Comparison of ENCODE assay signal across 8 cellular contexts in genomic region chr10:99395750-99396445, GRCh38. TPM values are rescaled to one million over a fixed set of nuclear protein-coding genes. Genes with fewer than 3 reads are reported as not detected.
DNase-seq lines count a peak whose midpoint lies in the region; ATAC-seq and TF ChIP-seq lines count a peak whose summit lies in the region.

No MANE protein-coding gene starts in this region.

- DNase-seq in COR-L47 (lab: John Stamatoyannopoulos, UW): peak; percentile 30
- DNase-seq in LNCaP clone FGC (ENCODE audit: low read depth): peak; percentile 67
- DNase-seq in MCF 10A (ENCODE audit: unreplicated experiment): peak; percentile 49
- peak; percentile 32 for DNase-seq in midbrain (lab: John Stamatoyannopoulos, UW)
- DNase-seq in activated CD4-positive, alpha-beta memory T cell treated with anti-CD3 and anti-CD28 coated beads, Interleukin-2, amount 10 ng/mL, durations not matched to agents 7 days and 5 days: no peak
- DNase-seq in CD14-positive monocyte (ENCODE audit: low spot score): no peak

- ATAC-seq in HG03520 (IDR thresholded peaks at IDR 0.05; ENCODE audit: unreplicated experiment) (no peak), GM19455 (IDR thresholded peaks at IDR 0.05; ENCODE audit: unreplicated experiment) (no peak)

- POLR2A ChIA-PET in MCF 10A (lab: Yijun Ruan, JAX): no interaction called here
- POLR2A ChIA-PET in activated CD4-positive, alpha-beta memory T cell treated with anti-CD3 and anti-CD28 coated beads, Interleukin-2, amount 10 ng/mL, durations not matched to agents 7 days and 5 days (lab: Charles Lee): no interaction called here

- H3K9me3 Mint-ChIP-seq in MCF 10A (ENCODE audit: unreplicated experiment) (no peaks in the 10 kb centered on the region), CD14-positive monocyte (no peaks in the 10 kb centered on the region)
- H3K9me3 Mint-ChIP-seq in activated CD4-positive, alpha-beta memory T cell treated with anti-CD3 and anti-CD28 coated beads, Interleukin-2, amount 10 ng/mL, durations not matched to agents 7 days and 5 days: no peaks in the 10 kb centered on the region

- H3K4me1 Mint-ChIP-seq in MCF 10A (ENCODE audit: insufficient read depth, unreplicated experiment) (peaks cover 33% of the 10 kb centered on the region), CD14-positive monocyte (peaks cover 5% of the 10 kb centered on the region)
- H3K4me1 Mint-ChIP-seq in activated CD4-positive, alpha-beta memory T cell treated with anti-CD3 and anti-CD28 coated beads, Interleukin-2, amount 10 ng/mL, durations not matched to agents 7 days and 5 days: peaks cover 15% of the 10 kb centered on the region

- CTCF ChIA-PET in MCF 10A (lab: Yijun Ruan, JAX): no interaction called here
- CTCF ChIA-PET in activated CD4-positive, alpha-beta memory T cell treated with anti-CD3 and anti-CD28 coated beads, Interleukin-2, amount 10 ng/mL, durations not matched to agents 7 days and 5 days (lab: Charles Lee): no interaction called here

- H3K27me3 Mint-ChIP-seq in MCF 10A (ENCODE audit: insufficient read depth, unreplicated experiment) (no peaks in the 10 kb centered on the region), CD14-positive monocyte (ENCODE audit: low read depth in 3 of 3) (peaks cover 1 to 3% (median 3%) of the 10 kb centered on the region in 3 donors)
- H3K27me3 Mint-ChIP-seq in activated CD4-positive, alpha-beta memory T cell treated with anti-CD3 and anti-CD28 coated beads, Interleukin-2, amount 10 ng/mL, durations not matched to agents 7 days and 5 days: peaks cover 1% of the 10 kb centered on the region

- H3K36me3 Mint-ChIP-seq in MCF 10A (ENCODE audit: insufficient read depth, unreplicated experiment): peaks cover 64% of the 10 kb centered on the region
- peaks cover 5% of the 10 kb centered on the region for H3K36me3 Mint-ChIP-seq in activated CD4-positive, alpha-beta memory T cell treated with anti-CD3 and anti-CD28 coated beads, Interleukin-2, amount 10 ng/mL, durations not matched to agents 7 days and 5 days (ENCODE audit: low read depth)
- peaks cover 27 to 47% of the 10 kb centered on the region in 2 donors for H3K36me3 Mint-ChIP-seq in CD14-positive monocyte

- TF ChIP-seq CTCF in LNCaP clone FGC (IDR thresholded peaks at IDR 0.05; ENCODE audit: control insufficient read depth, extremely low read depth, insufficient read depth) (no peak), MCF 10A (IDR thresholded peaks at IDR 0.05; ENCODE audit: unreplicated experiment) (no peak), CD14-positive monocyte (IDR thresholded peaks at IDR 0.05) (no peak)

- no peak overlapping the region for H3K4me3 Mint-ChIP-seq in MCF 10A (ENCODE audit: unreplicated experiment)
- no peak overlapping the region for H3K4me3 Mint-ChIP-seq in activated CD4-positive, alpha-beta memory T cell treated with anti-CD3 and anti-CD28 coated beads, Interleukin-2, amount 10 ng/mL, durations not matched to agents 7 days and 5 days
- no peak overlapping the region for H3K4me3 Mint-ChIP-seq in CD14-positive monocyte

- no peak overlapping the region for H3K4me3 ChIP-seq in LNCaP clone FGC (ENCODE audit: low read depth, low read length)

- intact Hi-C loops in MCF 10A (cut with micrococcal nuclease): no loop called here
- intact Hi-C loops in CD14-positive monocyte (cut with micrococcal nuclease): loop anchor here in 1 of 2 donors (10.0 kb wide), 1 partner anchor 219 kb away; no protein-coding TSS in a partner anchor

- BruUV-seq in MCF 10A (replicated peaks; lab: Mats Ljungman, UMichigan): no TSS peak

- H3K27ac Mint-ChIP-seq in MCF 10A (ENCODE audit: low read depth, unreplicated experiment) (no peak overlapping the region), CD14-positive monocyte (no peak overlapping the region)
- no peak overlapping the region for H3K27ac Mint-ChIP-seq in activated CD4-positive, alpha-beta memory T cell treated with anti-CD3 and anti-CD28 coated beads, Interleukin-2, amount 10 ng/mL, durations not matched to agents 7 days and 5 days

RNA-seq across cellular contexts. Expression of gene GOT1, which starts 34.5 kb away (rescaled TPM):
- total RNA-seq in MCF 10A (2022): 163 and 184 TPM in 2 replicates
- 10 to 100 TPM; 36.0 to 36.9 TPM for total RNA-seq in activated CD4-positive, alpha-beta memory T cell treated with anti-CD3 and anti-CD28 coated beads, Interleukin-2, amount 10 ng/mL, durations not matched to agents 7 days and 5 days
- 10 to 100 TPM in 1 of 2 donors, 1 to 10 TPM in 1; 8.2 to 10.4 TPM for polyA plus RNA-seq in CD14-positive monocyte

Comparison
In these comparisons a context has a peak if more than half of its experiments do, and no peak if none do; other contexts are left out.
1. DNase-seq: peak in COR-L47 (single experiment), LNCaP clone FGC (single experiment), MCF 10A (single experiment) and midbrain (single experiment); none in activated CD4-positive, alpha-beta memory T cell treated with anti-CD3 and anti-CD28 coated beads, Interleukin-2, amount 10 ng/mL, durations not matched to agents 7 days and 5 days (single experiment) and CD14-positive monocyte (single experiment).